In genomic region chr3:152175576-152175883, GRCh38 we compare ENCODE assay signal across 18 cellular contexts.
DNase-seq lines count a peak whose midpoint lies in the region; FAIRE-seq and TF ChIP-seq lines count a peak whose summit lies in the region.
"Had no signal": no experiment of that assay in that cellular context is flagged by ENCODE, and none has a peak within 500 bp of the region (broad histone marks: within the 10 kb centered on the region; RNA-seq: fewer than 3 reads in every experiment).

No MANE protein-coding gene starts in this region.

- DNase-seq in AG10803 (ENCODE audit: low read depth) (peak; percentile 86), LHCN-M2 (ENCODE audit: low read depth) (peak; percentile 92), brain pericyte (ENCODE audit: low read depth, low spot score) (peak; percentile 51), kidney tubule cell (ENCODE audit: low spot score) (peak; percentile 42), endothelial cell (ENCODE audit: low spot score) (no peak), NK-92 (lab: John Stamatoyannopoulos, UW; ENCODE audit: unreplicated experiment) (no peak), GM12891 (ENCODE audit: insufficient read length, low spot score) (no peak)
- DNase-seq in activated effector memory CD4-positive, alpha-beta T cell treated with anti-CD3 and anti-CD28 coated beads, Interleukin-2, amount 50 U/mL, for 16 hours = no peak
- DNase-seq: activated CD8-positive, alpha-beta T cell treated with anti-CD3 and anti-CD28 coated beads, Interleukin-2, amount 10 ng/mL, durations not matched to agents 7 days and 5 days; activated naive CD4-positive, alpha-beta T cell; CD4-positive, CD25-positive, alpha-beta regulatory T cell; cortex of kidney; Karpas-422; lower lobe of right lung; NCI-H2171; stimulated activated naive CD4-positive, alpha-beta T cell treated with Interleukin-2 at 50 U/mL for 16 hours had no signal

- no peak overlapping the region for H3K27ac Mint-ChIP-seq in endothelial cell (ENCODE audit: unreplicated experiment)
- H3K27ac Mint-ChIP-seq: activated CD8-positive, alpha-beta T cell treated with anti-CD3 and anti-CD28 coated beads, Interleukin-2, amount 10 ng/mL, durations not matched to agents 7 days and 5 days; CD4-positive, CD25-positive, alpha-beta regulatory T cell; T-helper 2 cell treated with Interferon-gamma antibody and Interleukin-4, amounts not matched to agents 5 μg/mL and 100 μg/mL, for 36 hours had no signal

- FAIRE-seq in GM12891 (lab: Jason Lieb, UNC) = no peak
- FAIRE-seq: H1 had no signal

- no peaks in the 10 kb centered on the region for H3K9me3 Mint-ChIP-seq in endothelial cell (ENCODE audit: unreplicated experiment)

- H3K4me3 ChIP-seq in AG10803 (ENCODE audit: low read length) = no peak overlapping the region
- H3K4me3 ChIP-seq: lower lobe of right lung had no signal

- H3K4me3 Mint-ChIP-seq in endothelial cell (ENCODE audit: unreplicated experiment) = no peak overlapping the region
- H3K4me3 Mint-ChIP-seq: activated CD8-positive, alpha-beta T cell treated with anti-CD3 and anti-CD28 coated beads, Interleukin-2, amount 10 ng/mL, durations not matched to agents 7 days and 5 days; CD4-positive, CD25-positive, alpha-beta regulatory T cell; T-helper 2 cell treated with Interferon-gamma antibody and Interleukin-4, amounts not matched to agents 5 μg/mL and 100 μg/mL, for 36 hours had no signal

- no peaks in the 10 kb centered on the region for H3K27me3 Mint-ChIP-seq in endothelial cell (ENCODE audit: unreplicated experiment)
- H3K27me3 Mint-ChIP-seq: CD4-positive, CD25-positive, alpha-beta regulatory T cell had no signal

- no peaks in the 10 kb centered on the region for H3K36me3 Mint-ChIP-seq in endothelial cell (ENCODE audit: low read depth, unreplicated experiment)

- TF ChIP-seq CTCF in AG10803 (conservative IDR thresholded peaks at IDR 0.05; ENCODE audit: low read length) = no peak
- TF ChIP-seq CTCF in endothelial cell (IDR thresholded peaks at IDR 0.05; ENCODE audit: unreplicated experiment) = no peak

- peaks cover 2% of the 10 kb centered on the region for H3K4me1 Mint-ChIP-seq in endothelial cell (ENCODE audit: unreplicated experiment)

- TF ChIP-seq POLR2A in GM12891 (IDR thresholded peaks at IDR 0.05; ENCODE audit: low read depth, low read length) = no peak

TF ChIP-seq in GM12891, 5 proteins besides CTCF, POLR2A, EP300 and RAD21:
- TF ChIP-seq PAX5 (IDR thresholded peaks at IDR 0.05; ENCODE audit: insufficient read depth, low read length, severe bottlenecking) (no peak), POLR2AphosphoS5 (IDR thresholded peaks at IDR 0.05; ENCODE audit: low read depth, low read length) (no peak), POU2F2 (IDR thresholded peaks at IDR 0.05; ENCODE audit: low read depth, low read length) (no peak), SPI1 (IDR thresholded peaks at IDR 0.05; ENCODE audit: low read depth, low read length) (no peak), TAF1 (IDR thresholded peaks at IDR 0.05; ENCODE audit: low read depth, low read length) (no peak)

Comparison
In these comparisons a context has a peak if more than half of its experiments do, and no peak if none do; other contexts are left out.
1. DNase-seq: peak in AG10803 (single experiment), LHCN-M2 (single experiment), brain pericyte (single experiment) and kidney tubule cell (single experiment); none in endothelial cell (single experiment), activated effector memory CD4-positive, alpha-beta T cell treated with anti-CD3 and anti-CD28 coated beads, Interleukin-2, amount 50 U/mL, for 16 hours (single experiment), NK-92 (single experiment) and GM12891 (single experiment).